In genomic region chr12:48993787-48994186, GRCh38 we compare ENCODE assay signal across 1 cellular context.
TF ChIP-seq lines count a peak whose summit lies in the region.

No MANE protein-coding gene starts in this region.

TF ChIP-seq in H1, 55 proteins besides CTCF, POLR2A, EP300 and RAD21:
- TF ChIP-seq RFX5 (IDR thresholded peaks at IDR 0.05; ENCODE audit: borderline replicate concordance, low read depth, low read length) (no peak), EZH2 (IDR thresholded peaks at IDR 0.05; ENCODE audit: low read depth, low read length, severe bottlenecking) (peak; percentile 26)
